Comparison of ENCODE assay signal across 1 cellular context in genomic region chr10:86411281-86411841, GRCh38.
TF ChIP-seq lines count a peak whose summit lies in the region.

No MANE protein-coding gene starts in this region.

TF ChIP-seq in GM12878, 131 proteins besides CTCF, POLR2A, EP300 and RAD21 (continued from another document and continues in another):
- TF ChIP-seq ZBTB4 (CRISPR knock-in tag; IDR thresholded peaks at IDR 0.05) (no peak), ATF7 (IDR thresholded peaks at IDR 0.05; ENCODE audit: low read depth) (peak; percentile 26; the same call in 1 of the 2 replicates), FOXM1 (IDR thresholded peaks at IDR 0.05; ENCODE audit: low read depth, low read length) (peak; percentile 54; the same call in 1 of the 2 replicates), CREB1 (IDR thresholded peaks at IDR 0.05; ENCODE audit: low read depth) (0 out of 2 replicates have a peak, but pooled peaks have one; percentile 48), KDM1A (IDR thresholded peaks at IDR 0.05; ENCODE audit: borderline replicate concordance) (no peak), SMARCA5 (IDR thresholded peaks at IDR 0.05) (no peak), ZBTB11 (CRISPR knock-in tag; IDR thresholded peaks at IDR 0.05) (no peak), BRCA1 (IDR thresholded peaks at IDR 0.05; ENCODE audit: low read depth, low read length) (no peak), CEBPB (IDR thresholded peaks at IDR 0.05; ENCODE audit: borderline replicate concordance in 1 of 2, low read depth in 2 of 2, low read length in 2 of 2) (no peak), SRF (IDR thresholded peaks at IDR 0.05; ENCODE audit: low read depth in 2 of 2, low read length in 2 of 2) (no peak), MYC (IDR thresholded peaks at IDR 0.05; ENCODE audit: insufficient read depth, insufficient read length, insufficient replicate concordance, low read length, severe bottlenecking) (no peak), E2F8 (IDR thresholded peaks at IDR 0.05; ENCODE audit: low read depth, partially characterized antibody) (no peak), POLR2AphosphoS2 (IDR thresholded peaks at IDR 0.05; ENCODE audit: low read depth, low read length) (no peak), EED (IDR thresholded peaks at IDR 0.05; ENCODE audit: low read depth) (peak; percentile 60; the same call in 1 of the 2 replicates), HDAC6 (IDR thresholded peaks at IDR 0.05; ENCODE audit: unreplicated experiment) (no peak), HDGF (IDR thresholded peaks at IDR 0.05) (no peak), SREBF2 (IDR thresholded peaks at IDR 0.05; ENCODE audit: low read length) (no peak), ZNF24 (IDR thresholded peaks at IDR 0.05) (no peak), MEF2A (IDR thresholded peaks at IDR 0.05; ENCODE audit: insufficient read depth, low read depth, low read length) (peak; percentile 78), NKRF (conservative IDR thresholded peaks at IDR 0.05) (no peak), ASH2L (IDR thresholded peaks at IDR 0.05; ENCODE audit: borderline replicate concordance, low read depth) (no peak), ZNF217 (IDR thresholded peaks at IDR 0.05) (no peak), JUND (IDR thresholded peaks at IDR 0.05; ENCODE audit: low read depth, low read length) (no peak), MLLT1 (IDR thresholded peaks at IDR 0.05) (peak; percentile 81), SMAD5 (IDR thresholded peaks at IDR 0.05; ENCODE audit: low read depth) (no peak), IKZF1 (conservative IDR thresholded peaks at IDR 0.05) (peak; percentile 53), RELA (IDR thresholded peaks at IDR 0.05; ENCODE audit: borderline replicate concordance, partially characterized antibody) (no peak), CHD2 (IDR thresholded peaks at IDR 0.05; ENCODE audit: borderline replicate concordance, low read depth, low read length) (peak; percentile 61; the same call in 1 of the 2 replicates), BMI1 (IDR thresholded peaks at IDR 0.05; ENCODE audit: borderline replicate concordance) (no peak), KLF5 (IDR thresholded peaks at IDR 0.05; ENCODE audit: partially characterized antibody) (no peak), KAT2A (conservative IDR thresholded peaks at IDR 0.05; ENCODE audit: control insufficient read depth, low read depth, low read length) (no peak), SMC3 (IDR thresholded peaks at IDR 0.05; ENCODE audit: borderline replicate concordance, low read length) (no peak), PAX8 (IDR thresholded peaks at IDR 0.05) (no peak), BHLHE40 (IDR thresholded peaks at IDR 0.05; ENCODE audit: borderline replicate concordance in 1 of 2, low read depth in 2 of 2, low read length in 1 of 2) (no peak), SREBF1 (IDR thresholded peaks at IDR 0.05; ENCODE audit: low read length) (no peak), RUNX3 (IDR thresholded peaks at IDR 0.05; ENCODE audit: low read length) (peak; percentile 58), MTA2 (IDR thresholded peaks at IDR 0.05; ENCODE audit: low read depth) (0 out of 2 replicates have a peak, but pooled peaks have one; percentile 29)
- TF ChIP-seq, protein P1, sequence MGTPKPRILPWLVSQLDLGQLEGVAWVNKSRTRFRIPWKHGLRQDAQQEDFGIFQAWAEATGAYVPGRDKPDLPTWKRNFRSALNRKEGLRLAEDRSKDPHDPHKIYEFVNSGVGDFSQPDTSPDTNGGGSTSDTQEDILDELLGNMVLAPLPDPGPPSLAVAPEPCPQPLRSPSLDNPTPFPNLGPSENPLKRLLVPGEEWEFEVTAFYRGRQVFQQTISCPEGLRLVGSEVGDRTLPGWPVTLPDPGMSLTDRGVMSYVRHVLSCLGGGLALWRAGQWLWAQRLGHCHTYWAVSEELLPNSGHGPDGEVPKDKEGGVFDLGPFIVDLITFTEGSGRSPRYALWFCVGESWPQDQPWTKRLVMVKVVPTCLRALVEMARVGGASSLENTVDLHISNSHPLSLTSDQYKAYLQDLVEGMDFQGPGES (IDR thresholded peaks at IDR 0.05), result no peak
- TF ChIP-seq, protein P2, sequence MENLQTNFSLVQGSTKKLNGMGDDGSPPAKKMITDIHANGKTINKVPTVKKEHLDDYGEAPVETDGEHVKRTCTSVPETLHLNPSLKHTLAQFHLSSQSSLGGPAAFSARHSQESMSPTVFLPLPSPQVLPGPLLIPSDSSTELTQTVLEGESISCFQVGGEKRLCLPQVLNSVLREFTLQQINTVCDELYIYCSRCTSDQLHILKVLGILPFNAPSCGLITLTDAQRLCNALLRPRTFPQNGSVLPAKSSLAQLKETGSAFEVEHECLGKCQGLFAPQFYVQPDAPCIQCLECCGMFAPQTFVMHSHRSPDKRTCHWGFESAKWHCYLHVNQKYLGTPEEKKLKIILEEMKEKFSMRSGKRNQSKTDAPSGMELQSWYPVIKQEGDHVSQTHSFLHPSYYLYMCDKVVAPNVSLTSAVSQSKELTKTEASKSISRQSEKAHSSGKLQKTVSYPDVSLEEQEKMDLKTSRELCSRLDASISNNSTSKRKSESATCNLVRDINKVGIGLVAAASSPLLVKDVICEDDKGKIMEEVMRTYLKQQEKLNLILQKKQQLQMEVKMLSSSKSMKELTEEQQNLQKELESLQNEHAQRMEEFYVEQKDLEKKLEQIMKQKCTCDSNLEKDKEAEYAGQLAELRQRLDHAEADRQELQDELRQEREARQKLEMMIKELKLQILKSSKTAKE (IDR thresholded peaks at IDR 0.05; ENCODE audit: low read depth, poor library complexity, severe bottlenecking), result no peak
- TF ChIP-seq, protein P3, sequence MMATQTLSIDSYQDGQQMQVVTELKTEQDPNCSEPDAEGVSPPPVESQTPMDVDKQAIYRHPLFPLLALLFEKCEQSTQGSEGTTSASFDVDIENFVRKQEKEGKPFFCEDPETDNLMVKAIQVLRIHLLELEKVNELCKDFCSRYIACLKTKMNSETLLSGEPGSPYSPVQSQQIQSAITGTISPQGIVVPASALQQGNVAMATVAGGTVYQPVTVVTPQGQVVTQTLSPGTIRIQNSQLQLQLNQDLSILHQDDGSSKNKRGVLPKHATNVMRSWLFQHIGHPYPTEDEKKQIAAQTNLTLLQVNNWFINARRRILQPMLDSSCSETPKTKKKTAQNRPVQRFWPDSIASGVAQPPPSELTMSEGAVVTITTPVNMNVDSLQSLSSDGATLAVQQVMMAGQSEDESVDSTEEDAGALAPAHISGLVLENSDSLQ (IDR thresholded peaks at IDR 0.05), result no peak
- TF ChIP-seq, protein P4, sequence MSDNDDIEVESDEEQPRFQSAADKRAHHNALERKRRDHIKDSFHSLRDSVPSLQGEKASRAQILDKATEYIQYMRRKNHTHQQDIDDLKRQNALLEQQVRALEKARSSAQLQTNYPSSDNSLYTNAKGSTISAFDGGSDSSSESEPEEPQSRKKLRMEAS (IDR thresholded peaks at IDR 0.05; ENCODE audit: low read depth, low read length), result peak; percentile 17; the same call in 1 of the 2 replicates
- TF ChIP-seq, protein P5, sequence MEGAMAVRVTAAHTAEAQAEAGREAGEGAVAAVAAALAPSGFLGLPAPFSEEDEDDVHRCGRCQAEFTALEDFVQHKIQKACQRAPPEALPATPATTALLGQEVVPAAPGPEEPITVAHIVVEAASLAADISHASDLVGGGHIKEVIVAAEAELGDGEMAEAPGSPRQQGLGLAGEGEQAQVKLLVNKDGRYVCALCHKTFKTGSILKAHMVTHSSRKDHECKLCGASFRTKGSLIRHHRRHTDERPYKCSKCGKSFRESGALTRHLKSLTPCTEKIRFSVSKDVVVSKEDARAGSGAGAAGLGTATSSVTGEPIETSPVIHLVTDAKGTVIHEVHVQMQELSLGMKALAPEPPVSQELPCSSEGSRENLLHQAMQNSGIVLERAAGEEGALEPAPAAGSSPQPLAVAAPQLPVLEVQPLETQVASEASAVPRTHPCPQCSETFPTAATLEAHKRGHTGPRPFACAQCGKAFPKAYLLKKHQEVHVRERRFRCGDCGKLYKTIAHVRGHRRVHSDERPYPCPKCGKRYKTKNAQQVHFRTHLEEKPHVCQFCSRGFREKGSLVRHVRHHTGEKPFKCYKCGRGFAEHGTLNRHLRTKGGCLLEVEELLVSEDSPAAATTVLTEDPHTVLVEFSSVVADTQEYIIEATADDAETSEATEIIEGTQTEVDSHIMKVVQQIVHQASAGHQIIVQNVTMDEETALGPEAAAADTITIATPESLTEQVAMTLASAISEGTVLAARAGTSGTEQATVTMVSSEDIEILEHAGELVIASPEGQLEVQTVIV (IDR thresholded peaks at IDR 0.05; ENCODE audit: borderline replicate concordance, partially characterized antibody), result no peak
